1 cellular context compared by ENCODE assay signal in the genomic region with DNA sequence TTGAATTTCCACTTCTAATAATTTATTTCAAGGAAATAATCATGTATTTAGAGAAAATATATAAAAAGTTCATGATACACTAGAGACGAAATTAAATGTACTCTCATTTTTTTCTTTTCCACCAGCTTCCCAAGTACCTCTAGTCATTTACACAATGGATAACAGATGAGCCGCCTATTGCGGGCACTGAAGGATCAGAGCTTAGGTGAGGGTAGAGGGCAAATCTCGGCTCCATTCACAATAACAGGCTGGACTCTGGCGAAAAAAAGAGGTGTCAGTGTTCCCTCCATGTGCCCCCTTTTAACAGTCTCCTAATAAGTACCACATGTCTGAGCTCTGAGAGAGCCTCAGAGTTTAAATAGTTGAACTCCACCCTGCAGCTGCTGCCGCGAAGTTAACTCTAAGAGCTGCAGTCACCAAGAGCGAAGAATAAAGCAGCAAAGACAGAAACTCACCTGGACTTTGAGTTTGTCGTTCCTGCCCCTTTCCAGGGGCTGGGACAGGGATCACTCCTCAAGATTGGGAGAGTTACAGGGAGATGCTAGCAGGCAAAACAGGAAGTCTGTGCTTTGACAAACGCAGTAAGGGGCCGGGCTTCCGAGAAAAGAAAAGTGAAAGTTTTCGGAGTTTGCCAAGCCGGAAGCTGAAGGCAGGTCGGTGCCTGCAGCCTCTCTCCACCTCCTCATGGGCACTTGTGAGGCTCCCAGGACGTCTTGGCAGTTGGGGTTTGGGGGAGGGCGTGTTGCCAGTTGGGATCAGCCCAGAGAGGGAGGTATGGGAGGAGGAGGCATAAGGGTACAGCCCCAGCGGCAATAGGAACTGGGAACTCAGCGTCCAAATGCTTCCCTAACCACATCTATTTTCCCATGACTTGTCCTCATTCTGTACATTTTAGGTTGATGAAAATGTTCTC.
TF ChIP-seq lines count a peak whose summit lies in the region.

Gene SP110 (minus strand): TSS at position 566 of the 913 bp plus-strand sequence. CDS start 3,057 bp downstream, outside the sequence.

TF ChIP-seq in GM12878, 131 proteins besides CTCF, POLR2A, EP300 and RAD21 (continued from another document):
- TF ChIP-seq, protein P1, sequence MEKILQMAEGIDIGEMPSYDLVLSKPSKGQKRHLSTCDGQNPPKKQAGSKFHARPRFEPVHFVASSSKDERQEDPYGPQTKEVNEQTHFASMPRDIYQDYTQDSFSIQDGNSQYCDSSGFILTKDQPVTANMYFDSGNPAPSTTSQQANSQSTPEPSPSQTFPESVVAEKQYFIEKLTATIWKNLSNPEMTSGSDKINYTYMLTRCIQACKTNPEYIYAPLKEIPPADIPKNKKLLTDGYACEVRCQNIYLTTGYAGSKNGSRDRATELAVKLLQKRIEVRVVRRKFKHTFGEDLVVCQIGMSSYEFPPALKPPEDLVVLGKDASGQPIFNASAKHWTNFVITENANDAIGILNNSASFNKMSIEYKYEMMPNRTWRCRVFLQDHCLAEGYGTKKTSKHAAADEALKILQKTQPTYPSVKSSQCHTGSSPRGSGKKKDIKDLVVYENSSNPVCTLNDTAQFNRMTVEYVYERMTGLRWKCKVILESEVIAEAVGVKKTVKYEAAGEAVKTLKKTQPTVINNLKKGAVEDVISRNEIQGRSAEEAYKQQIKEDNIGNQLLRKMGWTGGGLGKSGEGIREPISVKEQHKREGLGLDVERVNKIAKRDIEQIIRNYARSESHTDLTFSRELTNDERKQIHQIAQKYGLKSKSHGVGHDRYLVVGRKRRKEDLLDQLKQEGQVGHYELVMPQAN (conservative IDR thresholded peaks at IDR 0.05) = peak; percentile 83
- TF ChIP-seq KAT2A (conservative IDR thresholded peaks at IDR 0.05; ENCODE audit: control insufficient read depth, low read depth, low read length) = no peak
- TF ChIP-seq CHD2 (IDR thresholded peaks at IDR 0.05; ENCODE audit: borderline replicate concordance, low read depth, low read length) = 0 out of 2 replicates have a peak, but pooled peaks have one; percentile 8
- no peak for TF ChIP-seq ZNF217 (IDR thresholded peaks at IDR 0.05)
- no peak; the same call in 1 of the 2 replicates for TF ChIP-seq DPF2 (IDR thresholded peaks at IDR 0.05)
- peak; percentile 26; the same call in 1 of the 2 replicates for TF ChIP-seq NFIC (IDR thresholded peaks at IDR 0.05; ENCODE audit: low read depth, low read length)
- TF ChIP-seq EZH2 (IDR thresholded peaks at IDR 0.05; ENCODE audit: borderline replicate concordance, control insufficient read depth, low read depth, low read length) = no peak
- no peak for TF ChIP-seq SUZ12 (IDR thresholded peaks at IDR 0.05; ENCODE audit: unreplicated experiment)
- TF ChIP-seq ATF7 (IDR thresholded peaks at IDR 0.05; ENCODE audit: low read depth) = peak; percentile 26; the same call in 1 of the 2 replicates
- TF ChIP-seq JUNB (IDR thresholded peaks at IDR 0.05) = no peak
- no peak for TF ChIP-seq SREBF2 (IDR thresholded peaks at IDR 0.05; ENCODE audit: low read length)
- no peak for TF ChIP-seq CBX5 (IDR thresholded peaks at IDR 0.05; ENCODE audit: low read depth)
- peak; percentile 74 for TF ChIP-seq GATAD2B (conservative IDR thresholded peaks at IDR 0.05; ENCODE audit: low read depth)
- no peak for TF ChIP-seq SUPT20H (IDR thresholded peaks at IDR 0.05; ENCODE audit: borderline replicate concordance, control insufficient read depth, low read depth, low read length)
- peak; percentile 76 for TF ChIP-seq TAF1 (IDR thresholded peaks at IDR 0.05; ENCODE audit: borderline replicate concordance, low read depth, low read length)
- no peak for TF ChIP-seq PKNOX1 (IDR thresholded peaks at IDR 0.05)
- TF ChIP-seq BRCA1 (IDR thresholded peaks at IDR 0.05; ENCODE audit: low read depth, low read length) = no peak
- no peak for TF ChIP-seq TARDBP (IDR thresholded peaks at IDR 0.05; ENCODE audit: borderline replicate concordance)
- TF ChIP-seq CREB1 (IDR thresholded peaks at IDR 0.05; ENCODE audit: low read depth) = 0 out of 2 replicates have a peak, but pooled peaks have one; percentile 6
- TF ChIP-seq, protein P2, sequence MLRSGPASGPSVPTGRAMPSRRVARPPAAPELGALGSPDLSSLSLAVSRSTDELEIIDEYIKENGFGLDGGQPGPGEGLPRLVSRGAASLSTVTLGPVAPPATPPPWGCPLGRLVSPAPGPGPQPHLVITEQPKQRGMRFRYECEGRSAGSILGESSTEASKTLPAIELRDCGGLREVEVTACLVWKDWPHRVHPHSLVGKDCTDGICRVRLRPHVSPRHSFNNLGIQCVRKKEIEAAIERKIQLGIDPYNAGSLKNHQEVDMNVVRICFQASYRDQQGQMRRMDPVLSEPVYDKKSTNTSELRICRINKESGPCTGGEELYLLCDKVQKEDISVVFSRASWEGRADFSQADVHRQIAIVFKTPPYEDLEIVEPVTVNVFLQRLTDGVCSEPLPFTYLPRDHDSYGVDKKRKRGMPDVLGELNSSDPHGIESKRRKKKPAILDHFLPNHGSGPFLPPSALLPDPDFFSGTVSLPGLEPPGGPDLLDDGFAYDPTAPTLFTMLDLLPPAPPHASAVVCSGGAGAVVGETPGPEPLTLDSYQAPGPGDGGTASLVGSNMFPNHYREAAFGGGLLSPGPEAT (IDR thresholded peaks at IDR 0.05; ENCODE audit: low read depth) = peak; percentile 70; the same call in 1 of the 2 replicates
- TF ChIP-seq EED (IDR thresholded peaks at IDR 0.05; ENCODE audit: low read depth) = peak; percentile 72
- TF ChIP-seq SRF (IDR thresholded peaks at IDR 0.05; ENCODE audit: low read depth in 2 of 2, low read length in 2 of 2) = 0 out of 4 replicates have a peak, but pooled peaks of 1 of the 2 experiments have one; percentile 21
- no peak for TF ChIP-seq CBX3 (IDR thresholded peaks at IDR 0.05; ENCODE audit: borderline replicate concordance, low read depth)
